In the genomic region with DNA sequence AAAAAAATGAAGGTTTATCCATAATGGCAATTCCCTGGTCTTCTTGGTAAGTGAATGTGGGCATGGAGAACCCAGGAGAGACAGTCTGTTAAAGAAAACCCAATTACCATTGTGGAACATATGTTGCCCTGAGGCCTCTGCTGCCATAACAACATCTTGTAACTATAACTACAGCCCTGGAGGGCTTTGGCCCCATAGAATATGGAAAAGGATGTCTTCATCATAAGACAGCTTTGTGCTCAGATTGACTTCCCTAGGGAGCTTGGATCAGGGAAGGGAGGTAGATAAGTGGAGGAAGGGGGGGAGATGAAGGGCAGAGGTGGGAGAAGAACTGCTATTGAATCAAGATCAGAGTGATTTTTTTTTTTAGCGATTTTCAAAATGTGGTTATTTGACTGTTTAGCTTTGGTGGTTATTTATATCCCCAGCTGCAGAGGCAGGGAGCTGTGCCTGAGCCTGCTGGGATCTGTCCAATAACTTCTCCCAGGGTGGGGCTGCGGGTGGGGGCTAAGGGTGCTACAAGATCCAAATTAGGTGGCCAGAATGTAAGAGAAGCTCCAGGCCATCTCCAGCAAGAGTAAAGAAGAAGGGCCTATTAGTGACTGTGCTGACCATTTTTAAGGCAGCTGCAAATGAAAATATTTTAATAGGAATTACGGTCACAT, we compare ENCODE assay signal across 16 cellular contexts. TPM values are rescaled to one million over a fixed set of nuclear protein-coding genes. Genes with fewer than 3 reads are reported as not detected.
DNase-seq lines count a peak whose midpoint lies in the region; ATAC-seq and TF ChIP-seq lines count a peak whose summit lies in the region.
"Had no signal": no experiment of that assay in that cellular context is flagged by ENCODE, and none has a peak within 500 bp of the region (broad histone marks: within the 10 kb centered on the region; RNA-seq: fewer than 3 reads in every experiment).

No MANE protein-coding gene starts in this region.

- no peaks in the 10 kb centered on the region for H3K36me3 Mint-ChIP-seq in HFFc6 (ENCODE audit: low read depth)
- H3K36me3 Mint-ChIP-seq: activated CD4-positive, alpha-beta memory T cell treated with anti-CD3 and anti-CD28 coated beads for 36 hours had no signal

- H3K9me3 ChIP-seq in heart left ventricle: no peaks in the 10 kb centered on the region
- no peaks in the 10 kb centered on the region for H3K9me3 ChIP-seq in gastrocnemius medialis
- H3K9me3 ChIP-seq in tibial nerve: no peaks in the 10 kb centered on the region

- intact Hi-C loops in heart left ventricle (cut with DNase I): loop anchor here in 3 of 10 donors (5.0 to 10.0 kb wide), 4 partner anchors 64 to 216 kb away; partner anchors contain the start of genes NXPH3 (in 1 of the 3) and TAC4 (in 1 of the 3)
- intact Hi-C loops in gastrocnemius medialis (cut with DNase I; ENCODE audit: low total_unique reads): no loop called here

- H3K4me3 ChIP-seq in Jurkat, Clone E6-1 (ENCODE audit: low read length): no peak overlapping the region
- H3K4me3 ChIP-seq in heart left ventricle (no peak overlapping the region), gastrocnemius medialis (no peak overlapping the region), tibial nerve (no peak overlapping the region)
- H3K4me3 ChIP-seq: lung had no signal

- H3K4me1 Mint-ChIP-seq in HFFc6 (ENCODE audit: low read depth): peaks cover 39% of the 10 kb centered on the region

- TF ChIP-seq POLR2A in heart left ventricle (IDR thresholded peaks at IDR 0.05) (no peak), gastrocnemius medialis (IDR thresholded peaks at IDR 0.05) (no peak), tibial nerve (IDR thresholded peaks at IDR 0.05) (no peak)

- 28 to 50% (median 35%) methylated on average over 3 of the region's 3 CpGs for WGBS in heart left ventricle, 4 donors
- 41 to 51% methylated on average over 3 of the region's 3 CpGs for WGBS in tibial nerve, 2 donors

- no peak overlapping the region for H3K4me3 Mint-ChIP-seq in HFFc6
- H3K4me3 Mint-ChIP-seq: activated CD4-positive, alpha-beta memory T cell treated with anti-CD3 and anti-CD28 coated beads for 36 hours; effector memory CD8-positive, alpha-beta T cell had no signal

- peak overlapping the region in 11 of 12 donors; percentile 2 to 80 (median 62) for H3K27ac ChIP-seq in heart left ventricle
- peak overlapping the region; percentile 24 to 62 (median 51) for H3K27ac ChIP-seq in gastrocnemius medialis
- H3K27ac ChIP-seq in tibial nerve: peak overlapping the region in 2 of 4 donors; percentile 38 to 44
- H3K27ac ChIP-seq: HL-60 had no signal

- H3K27ac Mint-ChIP-seq in HFFc6: no peak overlapping the region
- H3K27ac Mint-ChIP-seq: activated CD4-positive, alpha-beta memory T cell treated with anti-CD3 and anti-CD28 coated beads for 36 hours; effector memory CD8-positive, alpha-beta T cell had no signal

- peak in 3 of 4 donors; percentile 31 to 37 (median 32) for ATAC-seq in heart left ventricle
- no peak for ATAC-seq in gastrocnemius medialis
- ATAC-seq in GM18867 (IDR thresholded peaks at IDR 0.05; ENCODE audit: unreplicated experiment): no peak
- no peak for ATAC-seq in HG03378 (IDR thresholded peaks at IDR 0.05; ENCODE audit: unreplicated experiment)
- ATAC-seq: effector memory CD8-positive, alpha-beta T cell had no signal

- H3K9me3 Mint-ChIP-seq in HFFc6: no peaks in the 10 kb centered on the region
- H3K9me3 Mint-ChIP-seq: activated CD4-positive, alpha-beta memory T cell treated with anti-CD3 and anti-CD28 coated beads for 36 hours had no signal

- H3K4me1 ChIP-seq in heart left ventricle (peaks cover 0 to 40% (median 21%) of the 10 kb centered on the region in 12 donors), gastrocnemius medialis (peaks cover 17 to 22% of the 10 kb centered on the region in 2 donors), tibial nerve (peaks cover 0 to 32% (median 3%) of the 10 kb centered on the region in 4 donors)

- H3K27me3 Mint-ChIP-seq in HFFc6 (ENCODE audit: insufficient read depth): no peaks in the 10 kb centered on the region; the same call in 1 of the 2 replicates
- H3K27me3 Mint-ChIP-seq: activated CD4-positive, alpha-beta memory T cell treated with anti-CD3 and anti-CD28 coated beads for 36 hours; effector memory CD8-positive, alpha-beta T cell had no signal

- peak; percentile 38 for DNase-seq in Jurkat, Clone E6-1 (ENCODE audit: low read depth, low spot score)
- DNase-seq in NCI-H82 (lab: John Stamatoyannopoulos, UW) (peak; percentile 97), heart left ventricle (peak in 3 of 5 donors; percentile 54 to 61 (median 55)), gastrocnemius medialis (no peak), HFFc6 (no peak), tibial nerve (ENCODE audit: low spot score in 2 of 2) (no peak)
- DNase-seq: activated CD4-positive, alpha-beta memory T cell treated with anti-CD3 and anti-CD28 coated beads for 36 hours; activated gamma-delta T cell; C1 segment of cervical spinal cord; effector memory CD8-positive, alpha-beta T cell; hippocampal formation; NCI-H510A treated with DMSO at 0.1 percent for 48 hours had no signal

- no peaks in the 10 kb centered on the region for H3K36me3 ChIP-seq in heart left ventricle
- no peaks in the 10 kb centered on the region for H3K36me3 ChIP-seq in gastrocnemius medialis
- H3K36me3 ChIP-seq in tibial nerve: no peaks in the 10 kb centered on the region

- in situ Hi-C loops in gastrocnemius medialis (cut with MboI; ENCODE audit: low sequenced_read_pairs in 4 of 4): loop anchor here in 2 of 4 donors (5.0 to 25.0 kb wide), 3 partner anchors 76 to 929 kb away; partner anchors contain the start of genes ANKRD40 (in 1 of the 2), LUC7L3 (in 1 of the 2) and SLC35B1 (in 1 of the 2)

- H3K27me3 ChIP-seq in heart left ventricle (no peaks in the 10 kb centered on the region), gastrocnemius medialis (no peaks in the 10 kb centered on the region), tibial nerve (no peaks in the 10 kb centered on the region)

- TF ChIP-seq CTCF in heart left ventricle (IDR thresholded peaks at IDR 0.05) (no peak), gastrocnemius medialis (IDR thresholded peaks at IDR 0.05 in 4 of 5, conservative IDR thresholded peaks at IDR 0.05 in 1 of 5) (no peak), HFFc6 (IDR thresholded peaks at IDR 0.05) (no peak), tibial nerve (IDR thresholded peaks at IDR 0.05) (no peak)

- no peak for TF ChIP-seq EP300 in tibial nerve (IDR thresholded peaks at IDR 0.05)

RNA-seq across cellular contexts. Expression of gene KAT7, which starts 5.3 kb away (rescaled TPM):
- 53.9 TPM for polyA plus RNA-seq in Jurkat, Clone E6-1 (2012; ENCODE audit: insufficient read depth, insufficient read length)
- 10 to 100 TPM; 34.3 to 80.9 (median 56.0) TPM for total RNA-seq in heart left ventricle
- polyA plus RNA-seq in heart left ventricle: 10 to 100 TPM; 10.1 to 27.3 TPM
- 10 to 100 TPM; 32.6 to 49.8 (median 45.2) TPM for total RNA-seq in gastrocnemius medialis
- total RNA-seq in HFFc6 (2021; fragmentation: NEBNext Ultra II Directional; extraction: Animal tissue kit (Norgen Biotek cat#: 25700)): 10 to 100 TPM; 35.3 to 45.5 (median 36.5) TPM
- 10 to 100 TPM; 31.6 to 45.6 (median 42.0) TPM for total RNA-seq in tibial nerve

RNA-seq across cellular contexts. Expression of gene FAM117A, which starts 19.3 kb away (rescaled TPM):
- polyA plus RNA-seq in Jurkat, Clone E6-1 (2012; ENCODE audit: insufficient read depth, insufficient read length): 30.8 TPM
- total RNA-seq in heart left ventricle (10 to 100 TPM in 6 of 9 donors, 1 to 10 TPM in 3; 5.9 to 18.5 (median 14.9) TPM), gastrocnemius medialis (1 to 10 TPM; 2.6 to 4.9 (median 3.3) TPM), tibial nerve (10 to 100 TPM; 12.9 to 23.1 (median 18.3) TPM)
- 1 to 10 TPM; 5.2 to 7.1 TPM for polyA plus RNA-seq in heart left ventricle
- 1 to 10 TPM in 1 of 6 experiments, under 1 TPM in 5; 0.23 to 1.1 (median 0.57) TPM for total RNA-seq in HFFc6 (2021; fragmentation: NEBNext Ultra II Directional; extraction: Animal tissue kit (Norgen Biotek cat#: 25700))

Comparison
In these comparisons a context has a peak if more than half of its experiments do, and no peak if none do; other contexts are left out.
1. DNase-seq: peak in Jurkat, Clone E6-1 (single experiment), NCI-H82 (single experiment) and heart left ventricle (3 of 5); none in gastrocnemius medialis (0 of 2), HFFc6 (single experiment) and tibial nerve (0 of 2).
2. ATAC-seq: peak in heart left ventricle (3 of 4); none in gastrocnemius medialis (0 of 2), GM18867 (single experiment) and HG03378 (single experiment).